8 cellular contexts compared by ENCODE assay signal in the genomic region with DNA sequence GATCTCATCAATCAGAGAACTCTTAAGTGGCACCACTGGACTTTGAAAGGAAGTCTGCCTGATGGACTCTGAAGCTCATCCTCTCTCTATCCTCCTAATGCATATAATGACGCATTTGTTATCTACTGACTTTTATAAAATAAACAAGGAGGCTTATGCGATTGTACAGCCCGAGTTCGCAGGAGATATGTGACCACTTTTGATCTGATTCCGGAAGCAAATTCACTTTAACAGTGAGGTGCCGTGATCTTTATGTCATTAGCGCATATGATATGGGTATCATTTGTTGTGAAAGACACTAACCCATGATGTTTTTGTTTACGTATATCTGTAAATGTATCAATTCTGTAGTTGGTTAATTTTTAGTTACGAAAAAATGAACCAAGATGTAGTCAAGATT. TPM values are rescaled to one million over a fixed set of nuclear protein-coding genes. Genes with fewer than 3 reads are reported as not detected.
DNase-seq lines count a peak whose midpoint lies in the region; TF ChIP-seq lines count a peak whose summit lies in the region.

No MANE protein-coding gene starts in this region.

- H3K4me3 ChIP-seq in SJSA1, result peak overlapping the region; percentile 87
- H3K4me3 ChIP-seq in esophagus muscularis mucosa, result peak overlapping the region; percentile 65 to 99 (median 81)
- peak overlapping the region; percentile 97 for H3K4me3 ChIP-seq in rectal smooth muscle tissue (ENCODE audit: low read length)

- no peaks in the 10 kb centered on the region for H3K9me3 Mint-ChIP-seq in activated CD4-positive, alpha-beta T cell treated with anti-CD3 and anti-CD28 coated beads, Interleukin-2, amount 10 ng/mL, durations not matched to agents 24 days and 14 days

- no peak for TF ChIP-seq CTCF in esophagus muscularis mucosa (IDR thresholded peaks at IDR 0.05)

- 7% methylated on average over 9 of the region's 9 CpGs for WGBS in esophagus muscularis mucosa

- H3K27ac ChIP-seq in SJSA1, result no peak overlapping the region
- H3K27ac ChIP-seq in esophagus muscularis mucosa (replicated peaks in 1 of 4), result peak overlapping the region; percentile 86 to 92 (median 88)
- peak overlapping the region; percentile 88 for H3K27ac ChIP-seq in rectal smooth muscle tissue (ENCODE audit: low read depth, low read length)

- peaks cover 14% of the 10 kb centered on the region for H3K36me3 Mint-ChIP-seq in activated CD4-positive, alpha-beta T cell treated with anti-CD3 and anti-CD28 coated beads, Interleukin-2, amount 10 ng/mL, durations not matched to agents 24 days and 14 days (ENCODE audit: low read depth)

- H3K9me3 ChIP-seq in SJSA1 (replicated peaks), result no peaks in the 10 kb centered on the region
- no peaks in the 10 kb centered on the region for H3K9me3 ChIP-seq in esophagus muscularis mucosa

- H3K9ac ChIP-seq in rectal smooth muscle tissue (ENCODE audit: low read length), result no peak overlapping the region

- peak overlapping the region; percentile 87 for H3K27ac Mint-ChIP-seq in activated CD4-positive, alpha-beta T cell treated with anti-CD3 and anti-CD28 coated beads, Interleukin-2, amount 10 ng/mL, durations not matched to agents 24 days and 14 days

- H3K4me3 Mint-ChIP-seq in activated CD4-positive, alpha-beta T cell treated with anti-CD3 and anti-CD28 coated beads, Interleukin-2, amount 10 ng/mL, durations not matched to agents 24 days and 14 days, result peak overlapping the region; percentile 93

- H3K4me1 ChIP-seq in SJSA1 (replicated peaks), result peaks cover 4% of the 10 kb centered on the region; the same call in 1 of the 2 replicates
- peaks cover 18 to 39% (median 28%) of the 10 kb centered on the region in 4 donors for H3K4me1 ChIP-seq in esophagus muscularis mucosa
- peaks cover 2% of the 10 kb centered on the region for H3K4me1 ChIP-seq in rectal smooth muscle tissue (ENCODE audit: control insufficient read depth, insufficient read depth, low read length)

- peaks cover 15% of the 10 kb centered on the region for H3K27me3 Mint-ChIP-seq in activated CD4-positive, alpha-beta T cell treated with anti-CD3 and anti-CD28 coated beads, Interleukin-2, amount 10 ng/mL, durations not matched to agents 24 days and 14 days

- intact Hi-C loops in activated CD4-positive, alpha-beta T cell treated with anti-CD3 and anti-CD28 coated beads, Interleukin-2, amount 10 ng/mL, durations not matched to agents 24 days and 14 days (cut with micrococcal nuclease), result loop anchor here (1.0 to 10.0 kb wide), 5 partner anchors 8 to 385 kb away; partner anchors contain the start of genes CCNB2 and MYO1E
- intact Hi-C loops in esophagus muscularis mucosa (cut with DNase I), result loop anchor here (5.0 to 10.0 kb wide), 3 partner anchors 52 to 378 kb away; partner anchors contain the start of genes CCNB2 and SLTM

- H3K27me3 ChIP-seq in SJSA1 (replicated peaks) (no peaks in the 10 kb centered on the region), esophagus muscularis mucosa (no peaks in the 10 kb centered on the region), rectal smooth muscle tissue (ENCODE audit: control insufficient read depth, insufficient read depth, low read length) (no peaks in the 10 kb centered on the region)

- DNase-seq in activated CD4-positive, alpha-beta T cell treated with anti-CD3 and anti-CD28 coated beads, Interleukin-2, amount 10 ng/mL, durations not matched to agents 24 days and 14 days, result peak; percentile 69
- DNase-seq in activated CD4-positive, alpha-beta T cell treated with anti-CD3 and anti-CD28 coated beads, Interleukin-2, amount 50 U/mL, for 1 hour, result no peak
- DNase-seq in SJSA1 (ENCODE audit: low read depth in 1 of 2, low spot score in 2 of 2) (no peak), esophagus muscularis mucosa (ENCODE audit: extremely low spot score) (no peak), NCI-H1694 (lab: John Stamatoyannopoulos, UW) (no peak), DMS153 treated with DMSO at 0.1 percent for 48 hours (lab: John Stamatoyannopoulos, UW; ENCODE audit: unreplicated experiment) (no peak)
- no peak for DNase-seq in stimulated activated CD4-positive, alpha-beta T cell treated with anti-CD3 and anti-CD28 coated beads, Interleukin-12 subunit alpha, Interleukin-12 subunit beta, amount 100 ng/mL, for 4 hours

- no peak for TF ChIP-seq EP300 in esophagus muscularis mucosa (IDR thresholded peaks at IDR 0.05)

- peaks cover 42% of the 10 kb centered on the region for H3K4me1 Mint-ChIP-seq in activated CD4-positive, alpha-beta T cell treated with anti-CD3 and anti-CD28 coated beads, Interleukin-2, amount 10 ng/mL, durations not matched to agents 24 days and 14 days

- TF ChIP-seq POLR2A in esophagus muscularis mucosa (IDR thresholded peaks at IDR 0.05; ENCODE audit: low read depth), result no peak

- H3K36me3 ChIP-seq in SJSA1 (peaks cover 11% of the 10 kb centered on the region), esophagus muscularis mucosa (peaks cover 0 to 1% (median under 1%) of the 10 kb centered on the region in 4 donors), rectal smooth muscle tissue (ENCODE audit: control insufficient read depth, insufficient read depth, low read length) (no peaks in the 10 kb centered on the region)

RNA-seq across cellular contexts. Expression of gene RNF111, which starts 0.4 kb away (rescaled TPM):
- total RNA-seq in activated CD4-positive, alpha-beta T cell treated with anti-CD3 and anti-CD28 coated beads, Interleukin-2, amount 10 ng/mL, durations not matched to agents 24 days and 14 days, result 32.9 and 35.1 TPM in 2 replicates
- total RNA-seq in SJSA1 (2014; rRNA removed; shearing (Covaris generic)), result 16.6 and 17.7 TPM in 2 replicates
- 10 to 100 TPM; 14.1 to 19.9 (median 18.4) TPM for total RNA-seq in esophagus muscularis mucosa

RNA-seq across cellular contexts. Expression of gene SLTM, which starts 53.6 kb away (rescaled TPM):
- 126 and 127 TPM in 2 replicates for total RNA-seq in activated CD4-positive, alpha-beta T cell treated with anti-CD3 and anti-CD28 coated beads, Interleukin-2, amount 10 ng/mL, durations not matched to agents 24 days and 14 days
- total RNA-seq in SJSA1 (2014; rRNA removed; shearing (Covaris generic)), result 60.6 and 71.9 TPM in 2 replicates
- 10 to 100 TPM; 69.1 to 88.5 (median 76.3) TPM for total RNA-seq in esophagus muscularis mucosa
